ENCODE assay signal across 8 cellular contexts in the genomic region with DNA sequence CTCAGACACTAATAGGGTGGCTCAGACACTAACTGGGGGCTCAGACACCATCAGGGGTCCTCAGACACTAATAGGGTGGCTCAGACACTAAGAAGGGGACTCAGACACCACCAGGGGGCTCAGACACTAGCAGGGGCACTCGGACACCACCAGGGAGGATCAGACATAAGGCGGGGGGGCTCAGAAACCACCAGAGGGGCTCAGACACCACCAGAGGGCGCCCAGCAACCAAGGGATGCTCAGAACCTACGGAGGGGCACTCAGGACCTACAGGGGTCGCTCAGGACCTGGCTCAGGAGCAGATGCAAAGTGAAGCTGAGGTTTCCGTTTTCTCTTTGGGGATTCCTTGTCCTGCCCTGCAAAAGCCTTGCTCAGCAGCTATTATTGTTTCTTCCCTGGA.
DNase-seq lines count a peak whose midpoint lies in the region; ATAC-seq and TF ChIP-seq lines count a peak whose summit lies in the region.

No MANE protein-coding gene starts in this region.

- TF ChIP-seq CTCF in GM20000 (IDR thresholded peaks at IDR 0.05; ENCODE audit: extremely low read depth, missing control alignments) (peak; percentile 34), esophagus squamous epithelium (IDR thresholded peaks at IDR 0.05) (peak in 3 of 6 experiments; percentile 8 to 42 (median 10))

- no peak overlapping the region for H3K4me3 ChIP-seq in SJCRH30
- no peak overlapping the region for H3K4me3 ChIP-seq in esophagus squamous epithelium

- H3K4me1 ChIP-seq in SJCRH30 (no peaks in the 10 kb centered on the region), esophagus squamous epithelium (no peaks in the 10 kb centered on the region)

- intact Hi-C loops in esophagus squamous epithelium (cut with DNase I): no loop called here

- no peak for TF ChIP-seq POLR2A in esophagus squamous epithelium (IDR thresholded peaks at IDR 0.05)

- WGBS in esophagus squamous epithelium, 2 donors: 22 to 34% methylated on average over 4 to 6 of the region's 6 CpGs

- ATAC-seq in HG02973 (IDR thresholded peaks at IDR 0.05; ENCODE audit: unreplicated experiment): no peak
- ATAC-seq in GM21737 (IDR thresholded peaks at IDR 0.05; ENCODE audit: unreplicated experiment): no peak

- H3K36me3 ChIP-seq in SJCRH30 (no peaks in the 10 kb centered on the region), esophagus squamous epithelium (no peaks in the 10 kb centered on the region)

- H3K9me3 ChIP-seq in SJCRH30 (replicated peaks) (no peaks in the 10 kb centered on the region), esophagus squamous epithelium (no peaks in the 10 kb centered on the region)

- H3K27me3 ChIP-seq in SJCRH30 (no peaks in the 10 kb centered on the region), esophagus squamous epithelium (peaks cover 0 to 25% (median 0%) of the 10 kb centered on the region in 4 donors)

- H3K27ac ChIP-seq in SJCRH30 (no peak overlapping the region), esophagus squamous epithelium (no peak overlapping the region)

- DNase-seq in GM20000 (ENCODE audit: low spot score): peak; percentile 22
- DNase-seq in SJCRH30: peak; percentile 46 to 63
- peak; percentile 70 for DNase-seq in activated gamma-delta T cell treated with anti-CD3 and anti-CD28 coated beads, Interleukin-2, amount 50 U/mL, for 16 hours (ENCODE audit: low read depth)
- DNase-seq in stimulated activated CD8-positive, alpha-beta memory T cell treated with anti-CD3 and anti-CD28 coated beads, Interleukin-12 subunit alpha, Interleukin-12 subunit beta, amount 100 ng/mL, for 24 hours (ENCODE audit: extremely low read depth): peak; percentile 41
- no peak for DNase-seq in DMS153 (lab: John Stamatoyannopoulos, UW)
- DNase-seq in esophagus squamous epithelium (lab: John Stamatoyannopoulos, UW): no peak

Comparison
In these comparisons a context has a peak if more than half of its experiments do, and no peak if none do; other contexts are left out.
1. DNase-seq: peak in GM20000 (single experiment), SJCRH30 (2 of 2), activated gamma-delta T cell treated with anti-CD3 and anti-CD28 coated beads, Interleukin-2, amount 50 U/mL, for 16 hours (single experiment) and stimulated activated CD8-positive, alpha-beta memory T cell treated with anti-CD3 and anti-CD28 coated beads, Interleukin-12 subunit alpha, Interleukin-12 subunit beta, amount 100 ng/mL, for 24 hours (single experiment); none in DMS153 (single experiment) and esophagus squamous epithelium (single experiment).